In genomic region chr7:92259062-92259461, GRCh38 we compare ENCODE assay signal across 19 cellular contexts. TPM values are rescaled to one million over a fixed set of nuclear protein-coding genes. Genes with fewer than 3 reads are reported as not detected.
A peak's percentile ranks its signal among the peaks of the same experiment; 100 is the strongest.
DNase-seq lines count a peak whose midpoint lies in the region; ATAC-seq and TF ChIP-seq lines count a peak whose summit lies in the region.
"Had no signal": no experiment of that assay in that cellular context is flagged by ENCODE, and none has a peak within 500 bp of the region (broad histone marks: within the 10 kb centered on the region; RNA-seq: fewer than 3 reads in every experiment).

No MANE protein-coding gene starts in this region.

- ATAC-seq in heart left ventricle = peak; percentile 64 to 79 (median 76)
- ATAC-seq in PC-3 = no peak
- no peak for ATAC-seq in GM18519 (IDR thresholded peaks at IDR 0.05; ENCODE audit: low FRiP score, unreplicated experiment)
- ATAC-seq: GM12878, HepG2 had no signal

- H3K4me3 ChIP-seq in heart left ventricle = no peak overlapping the region
- H3K4me3 ChIP-seq in PC-3 (ENCODE audit: low read length) = no peak overlapping the region
- H3K4me3 ChIP-seq in smooth muscle cell = no peak overlapping the region
- H3K4me3 ChIP-seq: GM12878 had no signal

- H3K79me2 ChIP-seq in PC-3 (ENCODE audit: low read length) (peaks cover 82% of the 10 kb centered on the region), smooth muscle cell (ENCODE audit: low read depth) (peaks cover 96% of the 10 kb centered on the region)

- intact Hi-C loops in heart left ventricle (cut with DNase I) = no loop called here
- intact Hi-C loops in cardiac septum (cut with DNase I) = no loop called here
- intact Hi-C loops in PC-3 (cut with micrococcal nuclease) = no loop called here

- H3K27ac ChIP-seq in heart left ventricle (no peak overlapping the region), PC-3 (ENCODE audit: low read length) (peak overlapping the region; percentile 93), epithelial cell of prostate (peak overlapping the region; percentile 92), smooth muscle cell (ENCODE audit: low read depth) (peak overlapping the region; percentile 80)

- H3K9me2 ChIP-seq in PC-3 (replicated peaks; ENCODE audit: low read length) = no peaks in the 10 kb centered on the region

- peaks cover 0 to 27% (median 5%) of the 10 kb centered on the region in 12 donors for H3K4me1 ChIP-seq in heart left ventricle
- peaks cover 32% of the 10 kb centered on the region for H3K4me1 ChIP-seq in PC-3 (ENCODE audit: insufficient read depth, low read length)
- no peaks in the 10 kb centered on the region for H3K4me1 ChIP-seq in smooth muscle cell (ENCODE audit: low read depth)
- H3K4me1 ChIP-seq: BE2C had no signal

- CTCF ChIA-PET in PC-3 (lab: Charles Lee) = no interaction called here

- no TSS peak for BruUV-seq in PC-3 (replicated peaks; lab: Mats Ljungman, UMichigan)

- H3K9ac ChIP-seq in PC-3 (ENCODE audit: low read length) (peak overlapping the region; percentile 58; the same call in 1 of the 2 replicates), smooth muscle cell (ENCODE audit: low read depth) (no peak overlapping the region)

- H3K27me3 ChIP-seq in heart left ventricle = no peaks in the 10 kb centered on the region
- H3K27me3 ChIP-seq in PC-3 (ENCODE audit: low read length) = no peaks in the 10 kb centered on the region
- H3K27me3 ChIP-seq in smooth muscle cell (ENCODE audit: low read depth) = no peaks in the 10 kb centered on the region
- H3K27me3 ChIP-seq: BE2C had no signal

- no peak for TF ChIP-seq POLR2A in heart left ventricle (IDR thresholded peaks at IDR 0.05)

- H2AFZ ChIP-seq in PC-3 (ENCODE audit: low read length) (no peak overlapping the region), smooth muscle cell (ENCODE audit: low read depth) (no peak overlapping the region)

- POLR2A ChIA-PET in PC-3 (lab: Charles Lee; ENCODE audit: unreplicated experiment) = interaction anchor here (0.6 kb wide), 1 partner anchor 526 kb away, joined by 3 read pairs; no protein-coding TSS in a partner anchor

- WGBS in heart left ventricle, 4 donors = 45 to 59% (median 58%) methylated on average over 4 of the region's 4 CpGs
- WGBS in smooth muscle cell (ENCODE audit: low lambda C conversion rate) = 98% methylated on average over 4 of the region's 4 CpGs

- H3K36me3 ChIP-seq in heart left ventricle = no peaks in the 10 kb centered on the region
- 0 out of 2 replicates have a peak, but pooled peaks cover 5% of the 10 kb centered on the region for H3K36me3 ChIP-seq in PC-3 (ENCODE audit: low read depth, low read length)
- H3K36me3 ChIP-seq in smooth muscle cell (ENCODE audit: low read depth) = no peaks in the 10 kb centered on the region
- H3K36me3 ChIP-seq: BE2C had no signal

- TF ChIP-seq CTCF in heart left ventricle (IDR thresholded peaks at IDR 0.05) (no peak), PC-3 (conservative IDR thresholded peaks at IDR 0.05; ENCODE audit: low read depth, low read length) (no peak), smooth muscle cell (IDR thresholded peaks at IDR 0.05; ENCODE audit: borderline replicate concordance, insufficient read depth, poor library complexity, severe bottlenecking) (no peak)

- H3K4me2 ChIP-seq in PC-3 (ENCODE audit: low read length) = no peak overlapping the region
- no peak overlapping the region for H3K4me2 ChIP-seq in smooth muscle cell

- H3K9me3 ChIP-seq in heart left ventricle (peaks cover 0 to 10% (median 0%) of the 10 kb centered on the region in 12 donors), PC-3 (ENCODE audit: low read length) (no peaks in the 10 kb centered on the region), smooth muscle cell (replicated peaks; ENCODE audit: low read depth) (no peaks in the 10 kb centered on the region)
- H3K9me3 ChIP-seq: BE2C had no signal

- no peaks in the 10 kb centered on the region for H3F3A ChIP-seq in PC-3 (ENCODE audit: low read length, unreplicated experiment)
- no peaks in the 10 kb centered on the region for H3F3A ChIP-seq in smooth muscle cell (ENCODE audit: low read depth)

- H4K20me1 ChIP-seq in PC-3 (ENCODE audit: low read length) (no peaks in the 10 kb centered on the region), smooth muscle cell (ENCODE audit: low read depth) (peaks cover 88% of the 10 kb centered on the region)

- DNase-seq in heart left ventricle (no peak), cardiac septum (ENCODE audit: low spot score) (no peak), PC-3 (no peak), epithelial cell of prostate (ENCODE audit: low read depth, low spot score) (no peak), smooth muscle cell (lab: John Stamatoyannopoulos, UW; ENCODE audit: unreplicated experiment) (no peak), MV-4-11 (lab: John Stamatoyannopoulos, UW) (no peak)
- DNase-seq: BE2C; C1 segment of cervical spinal cord; CD4-positive, CD25-positive, alpha-beta regulatory T cell; CD8-positive, alpha-beta memory T cell; COR-L47; DMS 273 treated with DMSO at 0.1 percent for 48 hours; DMS53; DND-41; EL; H9 had no signal

RNA-seq across cellular contexts. Expression of gene ANKIB1, which starts 13.3 kb away (rescaled TPM):
- total RNA-seq in heart left ventricle = 10 to 100 TPM; 21.2 to 67.9 (median 46.6) TPM
- polyA plus RNA-seq in heart left ventricle = 10 to 100 TPM in 1 of 2 donors, 1 to 10 TPM in 1; 9.0 to 10.9 TPM
- total RNA-seq in cardiac septum = 59.4 TPM
- total RNA-seq in PC-3 (2014; rRNA removed) = 25.1 and 32.1 TPM in 2 replicates
- 57.4 and 62.4 TPM in 2 replicates for total RNA-seq in smooth muscle cell
- 12.9 TPM in 2 replicates for polyA plus RNA-seq in smooth muscle cell

RNA-seq across cellular contexts. Expression of gene KRIT1, which starts 13.3 kb away (rescaled TPM):
- total RNA-seq in heart left ventricle (10 to 100 TPM; 22.1 to 45.0 (median 31.0) TPM), cardiac septum (29.3 TPM), PC-3 (2014; rRNA removed) (23.7 and 46.4 TPM in 2 replicates), smooth muscle cell (34.4 and 64.0 TPM in 2 replicates)
- polyA plus RNA-seq in heart left ventricle (10 to 100 TPM; 13.0 to 21.2 TPM), smooth muscle cell (14.9 and 22.0 TPM in 2 replicates)

Comparison
In these comparisons a context has a peak if more than half of its experiments do, and no peak if none do; other contexts are left out.
1. ATAC-seq: peak in heart left ventricle (4 of 4); none in PC-3 (single experiment) and GM18519 (single experiment).
2. H3K27ac ChIP-seq: peak in PC-3 (single experiment), epithelial cell of prostate (single experiment) and smooth muscle cell (single experiment); none in heart left ventricle (0 of 12).